In genomic region chr19:6062961-6063575, GRCh38 we compare ENCODE assay signal across 1 cellular context.
TF ChIP-seq lines count a peak whose summit lies in the region.

No MANE protein-coding gene starts in this region.

TF ChIP-seq in HepG2, 621 proteins besides CTCF, POLR2A, EP300 and RAD21:
- TF ChIP-seq NONO (IDR thresholded peaks at IDR 0.05) = no peak
- no peak for TF ChIP-seq NONO (CRISPR knock-in tag; conservative IDR thresholded peaks at IDR 0.05)
- TF ChIP-seq SUZ12 (IDR thresholded peaks at IDR 0.05; ENCODE audit: low read depth, low read length) = no peak
- TF ChIP-seq YEATS4 (CRISPR knock-in tag; IDR thresholded peaks at IDR 0.05; ENCODE audit: borderline replicate concordance) = no peak
- no peak for TF ChIP-seq HNRNPH1 (optimal IDR thresholded peaks at IDR 0.05; ENCODE audit: low read depth, low read length)
